4 cellular contexts compared by ENCODE assay signal in genomic region chr13:108376308-108376707, GRCh38.
"Had no signal": no experiment of that assay in that cellular context is flagged by ENCODE, and none has a peak within 500 bp of the region (broad histone marks: within the 10 kb centered on the region; RNA-seq: fewer than 3 reads in every experiment).

No MANE protein-coding gene starts in this region.

- H3K4me1 Mint-ChIP-seq: GM23338, H9, IgD-negative memory B cell had no signal

- ATAC-seq: GM23338 had no signal

- H3K4me3 Mint-ChIP-seq: GM23338, H9, IgD-negative memory B cell had no signal

- H3K27ac Mint-ChIP-seq: GM23338, IgD-negative memory B cell had no signal

- DNase-seq: H9, HCEC 1CT had no signal
